14 cellular contexts compared by ENCODE assay signal in the genomic region with DNA sequence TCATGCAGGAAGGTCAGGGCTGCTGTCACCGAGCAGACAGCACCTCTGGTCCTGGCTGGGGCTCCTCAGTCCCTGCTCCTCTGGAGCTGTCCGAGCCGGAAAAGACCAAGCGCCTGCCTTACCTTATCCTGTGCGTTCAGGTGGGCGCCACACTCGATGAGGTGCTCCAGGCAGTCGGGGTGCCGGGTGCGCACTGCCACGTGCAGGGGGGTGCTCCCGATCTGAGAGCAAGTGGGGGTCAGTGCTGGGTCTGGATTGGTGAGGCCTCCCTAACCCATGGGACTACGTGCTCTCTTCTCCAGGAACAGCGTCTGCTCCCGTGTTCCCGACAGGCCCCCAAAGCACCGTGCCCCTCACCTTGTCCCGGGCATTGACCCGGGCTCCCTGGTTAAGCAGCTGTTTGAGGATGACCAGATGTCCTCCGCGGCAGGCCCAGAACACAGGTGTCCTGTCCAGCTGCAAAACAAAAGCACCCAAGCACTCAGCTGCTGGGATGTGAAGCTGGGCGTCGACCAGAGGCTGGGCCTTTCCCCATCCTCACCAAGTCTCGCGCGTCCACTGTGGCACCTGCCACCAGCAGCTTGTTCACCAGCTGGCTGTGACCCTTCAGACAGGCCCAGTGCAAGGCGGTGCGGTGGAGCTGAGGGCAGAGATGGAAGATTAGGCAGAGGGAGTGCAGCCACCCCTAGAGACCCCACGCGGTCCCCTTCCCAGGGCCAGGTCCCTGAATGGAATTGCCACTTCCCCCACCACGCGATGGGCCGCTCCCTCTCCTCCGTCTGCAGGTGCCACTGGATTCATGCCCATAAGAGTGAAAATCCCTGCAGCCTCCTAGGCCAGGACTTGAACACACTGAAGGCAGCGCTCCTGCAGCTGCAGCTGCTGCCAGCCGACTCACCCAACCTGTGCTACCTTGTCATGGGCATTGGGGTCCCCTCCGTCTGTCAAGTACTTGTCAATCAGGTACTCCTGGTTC. TPM values are rescaled to one million over a fixed set of nuclear protein-coding genes. Genes with fewer than 3 reads are reported as not detected.
DNase-seq lines count a peak whose midpoint lies in the region; ATAC-seq, FAIRE-seq and TF ChIP-seq lines count a peak whose summit lies in the region.
"Had no signal": no experiment of that assay in that cellular context is flagged by ENCODE, and none has a peak within 500 bp of the region (broad histone marks: within the 10 kb centered on the region; RNA-seq: fewer than 3 reads in every experiment).

No MANE protein-coding gene starts in this region.

- H3K9ac ChIP-seq in SU-DHL-6 (ENCODE audit: low read length) (peak overlapping the region; percentile 34), kidney (ENCODE audit: low read length in 2 of 2) (no peak overlapping the region)

- H2AFZ ChIP-seq in SU-DHL-6 (ENCODE audit: low read depth, low read length, severe bottlenecking), result peak overlapping the region; percentile 70

- TF ChIP-seq CTCF in SU-DHL-6 (IDR thresholded peaks at IDR 0.05; ENCODE audit: insufficient read depth, low read length, poor library complexity, severe bottlenecking), result no peak
- TF ChIP-seq CTCF in kidney (IDR thresholded peaks at IDR 0.05; ENCODE audit: borderline replicate concordance, extremely low read depth, insufficient read depth), result no peak

- no peaks in the 10 kb centered on the region for H3F3A ChIP-seq in SU-DHL-6 (ENCODE audit: insufficient read depth)

- no peaks in the 10 kb centered on the region for H4K20me1 ChIP-seq in SU-DHL-6 (ENCODE audit: low read depth, low read length)

- H3K4me2 ChIP-seq in SU-DHL-6 (ENCODE audit: low read depth, low read length, poor library complexity, severe bottlenecking), result peak overlapping the region; percentile 38

- no peak overlapping the region for H3K4me3 ChIP-seq in SU-DHL-6 (ENCODE audit: insufficient read depth, low read length, poor library complexity, severe bottlenecking)
- H3K4me3 ChIP-seq in kidney (ENCODE audit: low read length in 2 of 2), result no peak overlapping the region

- CTCF ChIA-PET in activated naive CD4-positive, alpha-beta T cell treated with anti-CD3 and anti-CD28 coated beads, Interleukin-2, amount 10 ng/mL, durations not matched to agents 7 days and 5 days (lab: Charles Lee), result interaction anchor here (0.6 to 1.7 kb wide), 3 partner anchors 18 to 54 kb away, joined by 3 to 6 read pairs (median 5); a partner anchor contains a TSS

- no peaks in the 10 kb centered on the region for H3K79me2 ChIP-seq in SU-DHL-6 (ENCODE audit: insufficient read depth, low read length)

- H3K4me1 Mint-ChIP-seq in activated naive CD4-positive, alpha-beta T cell treated with anti-CD3 and anti-CD28 coated beads, Interleukin-2, amount 10 ng/mL, durations not matched to agents 7 days and 5 days, result peaks cover 29% of the 10 kb centered on the region
- peaks cover 26% of the 10 kb centered on the region for H3K4me1 Mint-ChIP-seq in stimulated activated naive CD8-positive, alpha-beta T cell treated with anti-CD3 and anti-CD28 coated beads, Interleukin-15, amount 100 ng/mL, for 72 hours

- peak overlapping the region; percentile 58 for H3K27ac Mint-ChIP-seq in activated naive CD4-positive, alpha-beta T cell treated with anti-CD3 and anti-CD28 coated beads, Interleukin-2, amount 10 ng/mL, durations not matched to agents 7 days and 5 days
- peak overlapping the region in 1 of 2 donors; percentile 67 for H3K27ac Mint-ChIP-seq in stimulated activated naive CD8-positive, alpha-beta T cell treated with anti-CD3 and anti-CD28 coated beads, Interleukin-15, amount 100 ng/mL, for 72 hours

- H3K36me3 ChIP-seq in SU-DHL-6 (ENCODE audit: low read length) (no peaks in the 10 kb centered on the region), kidney (ENCODE audit: control insufficient read depth in 1 of 2, insufficient read depth in 2 of 2, low read length in 2 of 2) (peaks cover 0 to 5% of the 10 kb centered on the region in 2 donors)

- H3K9me3 ChIP-seq in SU-DHL-6 (ENCODE audit: insufficient read depth, low read length), result no peaks in the 10 kb centered on the region
- H3K9me3 ChIP-seq in kidney (ENCODE audit: control insufficient read depth in 1 of 2, low read length in 2 of 2), result no peaks in the 10 kb centered on the region
- H3K9me3 ChIP-seq: heart right ventricle had no signal

- no peak for FAIRE-seq in kidney (lab: Jason Lieb, UNC)

- peaks cover 0 to 6% of the 10 kb centered on the region in 2 donors for H3K4me1 ChIP-seq in kidney (ENCODE audit: control insufficient read depth in 1 of 2, insufficient read depth in 1 of 2, low read depth in 1 of 2, low read length in 2 of 2)

- intact Hi-C loops in kidney (cut with DNase I) (no loop called here), left cardiac atrium (cut with DNase I) (no loop called here)

- H3K4me3 Mint-ChIP-seq in activated naive CD4-positive, alpha-beta T cell treated with anti-CD3 and anti-CD28 coated beads, Interleukin-2, amount 10 ng/mL, durations not matched to agents 7 days and 5 days, result no peak overlapping the region
- H3K4me3 Mint-ChIP-seq in stimulated activated naive CD8-positive, alpha-beta T cell treated with anti-CD3 and anti-CD28 coated beads, Interleukin-15, amount 100 ng/mL, for 72 hours, result peak overlapping the region; percentile 22 to 61

- no peaks in the 10 kb centered on the region for H3K27me3 ChIP-seq in SU-DHL-6 (ENCODE audit: low read length)
- H3K27me3 ChIP-seq: heart right ventricle had no signal

- H3K27me3 Mint-ChIP-seq in activated naive CD4-positive, alpha-beta T cell treated with anti-CD3 and anti-CD28 coated beads, Interleukin-2, amount 10 ng/mL, durations not matched to agents 7 days and 5 days, result no peaks in the 10 kb centered on the region
- H3K27me3 Mint-ChIP-seq in stimulated activated naive CD8-positive, alpha-beta T cell treated with anti-CD3 and anti-CD28 coated beads, Interleukin-15, amount 100 ng/mL, for 72 hours, result no peaks in the 10 kb centered on the region

- DNase-seq in activated naive CD4-positive, alpha-beta T cell treated with anti-CD3 and anti-CD28 coated beads, Interleukin-2, amount 10 ng/mL, durations not matched to agents 7 days and 5 days, result no peak
- DNase-seq in activated naive CD4-positive, alpha-beta T cell treated with Interleukin-2 at 50 U/mL for 16 hours, result no peak
- peak; percentile 67 for DNase-seq in kidney
- no peak for DNase-seq in stimulated activated naive CD8-positive, alpha-beta T cell treated with anti-CD3 and anti-CD28 coated beads, Interleukin-15, amount 100 ng/mL, for 72 hours
- no peak for DNase-seq in left cardiac atrium
- DNase-seq in substantia nigra (lab: John Stamatoyannopoulos, UW), result no peak
- no peak for DNase-seq in OCI-M1 (lab: John Stamatoyannopoulos, UW)
- DNase-seq: EL, NCI-H146, NCI-H748 treated with DMSO at 0.1 percent for 48 hours, nucleus accumbens had no signal

- ATAC-seq in stimulated activated naive CD8-positive, alpha-beta T cell treated with anti-CD3 and anti-CD28 coated beads, Interleukin-15, amount 100 ng/mL, for 72 hours, result peak; percentile 13
- no peak for ATAC-seq in left cardiac atrium
- ATAC-seq: left ventricle myocardium superior had no signal

- H3K36me3 Mint-ChIP-seq in activated naive CD4-positive, alpha-beta T cell treated with anti-CD3 and anti-CD28 coated beads, Interleukin-2, amount 10 ng/mL, durations not matched to agents 7 days and 5 days, result peaks cover 31% of the 10 kb centered on the region

- H3K9me2 ChIP-seq in SU-DHL-6 (replicated peaks; ENCODE audit: insufficient read depth, low read length), result no peaks in the 10 kb centered on the region

- no peak overlapping the region for H3K27ac ChIP-seq in SU-DHL-6 (ENCODE audit: low read depth, low read length)
- no peak overlapping the region for H3K27ac ChIP-seq in kidney (ENCODE audit: low read depth in 2 of 2, low read length in 2 of 2)
- H3K27ac ChIP-seq in substantia nigra (ENCODE audit: low read depth, low read length, poor library complexity, severe bottlenecking), result no peak overlapping the region

- H3K9me3 Mint-ChIP-seq in activated naive CD4-positive, alpha-beta T cell treated with anti-CD3 and anti-CD28 coated beads, Interleukin-2, amount 10 ng/mL, durations not matched to agents 7 days and 5 days, result no peaks in the 10 kb centered on the region
- H3K9me3 Mint-ChIP-seq in stimulated activated naive CD8-positive, alpha-beta T cell treated with anti-CD3 and anti-CD28 coated beads, Interleukin-15, amount 100 ng/mL, for 72 hours, result no peaks in the 10 kb centered on the region

RNA-seq across cellular contexts. Expression of a gene that starts 3.7 kb away (rescaled TPM):
- total RNA-seq in kidney (4.0 TPM), left cardiac atrium (10 to 100 TPM; 18.4 to 24.7 TPM)
- polyA plus RNA-seq in kidney (ENCODE audit: insufficient read depth, low read depth, low replicate concordance), result 1.6 TPM

RNA-seq across cellular contexts. Expression of a gene that starts 17.7 kb away (rescaled TPM):
- total RNA-seq in kidney (10.8 TPM), left cardiac atrium (10 to 100 TPM; 11.9 to 12.4 TPM)
- 19.2 TPM for polyA plus RNA-seq in kidney (ENCODE audit: insufficient read depth, low read depth, low replicate concordance)

RNA-seq across cellular contexts. Expression of a gene that starts 24.1 kb away (rescaled TPM):
- 26.1 TPM for total RNA-seq in kidney
- 6.9 TPM for polyA plus RNA-seq in kidney (ENCODE audit: insufficient read depth, low read depth, low replicate concordance)
- total RNA-seq in left cardiac atrium, result 10 to 100 TPM in 1 of 2 donors, 1 to 10 TPM in 1; 9.6 to 10.3 TPM

RNA-seq across cellular contexts. Expression of a gene that starts 29.7 kb away (rescaled TPM):
- total RNA-seq in kidney (44.6 TPM), left cardiac atrium (10 to 100 TPM; 22.1 to 24.8 TPM)
- polyA plus RNA-seq in kidney (ENCODE audit: insufficient read depth, low read depth, low replicate concordance), result 11.1 TPM
